Comparison of ENCODE assay signal across 22 cellular contexts in the genomic region with DNA sequence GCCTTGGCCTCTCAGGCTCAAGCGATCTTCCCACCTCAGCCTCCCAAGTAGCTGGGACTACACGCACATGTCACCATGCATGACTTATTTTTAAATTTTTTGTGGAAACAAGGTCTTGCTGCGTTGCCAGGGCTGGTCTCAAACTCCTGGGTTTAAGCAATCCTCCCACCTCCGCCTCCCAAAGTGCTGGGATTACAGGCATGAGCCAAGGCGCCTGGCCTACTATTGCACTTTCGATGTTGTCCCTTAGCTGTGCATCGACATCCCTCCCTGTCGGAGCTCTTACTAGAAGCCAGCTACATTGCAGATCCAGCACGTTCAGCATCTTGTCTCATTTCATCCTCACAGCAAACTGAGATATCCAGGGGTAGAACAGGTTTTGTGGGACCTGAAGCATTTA.
DNase-seq lines count a peak whose midpoint lies in the region; TF ChIP-seq lines count a peak whose summit lies in the region.
"Had no signal": no experiment of that assay in that cellular context is flagged by ENCODE, and none has a peak within 500 bp of the region (broad histone marks: within the 10 kb centered on the region; RNA-seq: fewer than 3 reads in every experiment).

No MANE protein-coding gene starts in this region.

- H3K4me3 ChIP-seq in Caco-2 (ENCODE audit: low read depth, low read length), result no peak overlapping the region
- H3K4me3 ChIP-seq: GM23338, HAP-1, K562, Peyer's patch had no signal

- 0 out of 2 replicates have a peak, but pooled peaks cover 1% of the 10 kb centered on the region for H3K36me3 ChIP-seq in Caco-2 (ENCODE audit: control insufficient read depth, insufficient read depth, low read length)
- H3K36me3 ChIP-seq: HAP-1, Peyer's patch had no signal

- no TSS peak for BruUV-seq in Caco-2 (replicated peaks; lab: Mats Ljungman, UMichigan)

- POLR2A ChIA-PET in Caco-2 (lab: Charles Lee), result no interaction called here

- H3K36me3 Mint-ChIP-seq in Caco-2 (ENCODE audit: insufficient read depth, unreplicated experiment), result peaks cover 6% of the 10 kb centered on the region
- H3K36me3 Mint-ChIP-seq in mesothelial cell of epicardium, result no peaks in the 10 kb centered on the region
- H3K36me3 Mint-ChIP-seq in progenitor cell of endocrine pancreas (ENCODE audit: insufficient read depth), result no peaks in the 10 kb centered on the region

- no peaks in the 10 kb centered on the region; the same call in 1 of the 2 replicates for H3K9me3 ChIP-seq in Caco-2
- H3K9me3 ChIP-seq: HAP-1, Peyer's patch had no signal

- H3K4me1 ChIP-seq in Caco-2, result peaks cover 79% of the 10 kb centered on the region

- H3K4me3 Mint-ChIP-seq in Caco-2 (ENCODE audit: unreplicated experiment), result no peak overlapping the region
- no peak overlapping the region for H3K4me3 Mint-ChIP-seq in mesothelial cell of epicardium
- H3K4me3 Mint-ChIP-seq in progenitor cell of endocrine pancreas (ENCODE audit: low read depth), result peak overlapping the region; percentile 20
- H3K4me3 Mint-ChIP-seq: CD8-positive, alpha-beta memory T cell; GM23338 had no signal

- CTCF ChIA-PET in Caco-2 (lab: Charles Lee), result no interaction called here

- H3K27me3 ChIP-seq in Caco-2 (replicated peaks; ENCODE audit: control insufficient read depth, insufficient read depth, low read length), result no peaks in the 10 kb centered on the region
- H3K27me3 ChIP-seq: Peyer's patch had no signal

- intact Hi-C loops in Caco-2 (cut with micrococcal nuclease; ENCODE audit: unreplicated experiment), result no loop called here

- no peaks in the 10 kb centered on the region for H3K27me3 Mint-ChIP-seq in Caco-2 (ENCODE audit: insufficient read depth, unreplicated experiment)
- no peaks in the 10 kb centered on the region for H3K27me3 Mint-ChIP-seq in mesothelial cell of epicardium (ENCODE audit: low read depth)
- no peaks in the 10 kb centered on the region for H3K27me3 Mint-ChIP-seq in progenitor cell of endocrine pancreas

- H3K27ac Mint-ChIP-seq in Caco-2 (ENCODE audit: unreplicated experiment) (peak overlapping the region; percentile 57), mesothelial cell of epicardium (peak overlapping the region; percentile 26), progenitor cell of endocrine pancreas (peak overlapping the region; percentile 72)
- H3K27ac Mint-ChIP-seq: CD8-positive, alpha-beta memory T cell; GM23338 had no signal

- TF ChIP-seq CTCF in Caco-2 (IDR thresholded peaks at IDR 0.05; ENCODE audit: insufficient read depth in 1 of 2, low read depth in 1 of 2, low read length in 1 of 2, severe bottlenecking in 1 of 2, unreplicated experiment in 1 of 2) (no peak), mesothelial cell of epicardium (IDR thresholded peaks at IDR 0.05; ENCODE audit: unreplicated experiment) (no peak), progenitor cell of endocrine pancreas (IDR thresholded peaks at IDR 0.05; ENCODE audit: unreplicated experiment) (no peak)

- DNase-seq in Caco-2, result no peak
- peak; percentile 17 for DNase-seq in kidney tubule cell (ENCODE audit: low spot score)
- no peak for DNase-seq in mesothelial cell of epicardium (ENCODE audit: low spot score in 2 of 2, unreplicated experiment in 2 of 2)
- no peak for DNase-seq in progenitor cell of endocrine pancreas (ENCODE audit: low spot score, unreplicated experiment)
- no peak for DNase-seq in KG1 (lab: John Stamatoyannopoulos, UW)
- DNase-seq in COLO829 (ENCODE audit: low spot score), result no peak
- no peak for DNase-seq in DMS 273 (lab: John Stamatoyannopoulos, UW; ENCODE audit: unreplicated experiment)
- DNase-seq in NCI-H2107 (lab: John Stamatoyannopoulos, UW), result no peak
- DNase-seq: 8988T; CD8-positive, alpha-beta memory T cell; DMS79 treated with DMSO at 0.1 percent for 48 hours; MM.1S; NCI-H1048; NCI-H1417 treated with DMSO at 0.1 percent for 48 hours; NCI-H187 treated with DMSO at 0.1 percent for 48 hours; NCI-H2171; NCI-H446; NCI-H526 had no signal

- H3K4me1 Mint-ChIP-seq in Caco-2 (ENCODE audit: low read depth, unreplicated experiment) (peaks cover 58% of the 10 kb centered on the region), mesothelial cell of epicardium (peaks cover 65% of the 10 kb centered on the region), progenitor cell of endocrine pancreas (ENCODE audit: low read depth) (peaks cover 70% of the 10 kb centered on the region)

- H3K9me3 Mint-ChIP-seq in Caco-2 (ENCODE audit: unreplicated experiment), result no peaks in the 10 kb centered on the region
- H3K9me3 Mint-ChIP-seq in mesothelial cell of epicardium, result no peaks in the 10 kb centered on the region
- no peaks in the 10 kb centered on the region for H3K9me3 Mint-ChIP-seq in progenitor cell of endocrine pancreas (ENCODE audit: low read depth)
- H3K9me3 Mint-ChIP-seq: CD8-positive, alpha-beta memory T cell; GM23338 had no signal
